24 cellular contexts compared by ENCODE assay signal in genomic region chr7:47836513-47837202, GRCh38.
"Had no signal": no experiment of that assay in that cellular context is flagged by ENCODE, and none has a peak within 500 bp of the region (broad histone marks: within the 10 kb centered on the region; RNA-seq: fewer than 3 reads in every experiment).

No MANE protein-coding gene starts in this region.

- H3K4me3 ChIP-seq: MG63 had no signal

- DNase-seq: activated B cell treated with CpG ODN at 0.5 μM for 24 hours; activated CD4-positive, alpha-beta T cell treated with anti-CD3 and anti-CD28 coated beads for 1 hour; activated CD4-positive, alpha-beta T cell treated with anti-CD3 and anti-CD28 coated beads, Interleukin-2, amount 10 ng/mL, durations not matched to agents 24 days and 14 days; activated CD4-positive, alpha-beta T cell treated with anti-CD3 and anti-CD28 coated beads, Interleukin-2, amount 50 U/mL, for 48 hours; activated CD8-positive, alpha-beta memory T cell treated with anti-CD3 and anti-CD28 coated beads, Interleukin-2, amount 10 ng/mL, durations not matched to agents 7 days and 5 days; activated effector memory CD4-positive, alpha-beta T cell treated with anti-CD3 and anti-CD28 coated beads, Interleukin-2, amount 50 U/mL, for 16 hours; activated naive CD4-positive, alpha-beta T cell treated with Interleukin-2 at 50 U/mL for 16 hours; activated naive CD8-positive, alpha-beta T cell treated with anti-CD3 and anti-CD28 coated beads, Interleukin-2, amount 50 U/mL, for 24 hours; activated T-cell treated with anti-CD3 and anti-CD28 coated beads, Interleukin-2, amount 50 U/mL, for 24 hours; amniotic stem cell; MG63; MV-4-11; NCI-H1092 treated with DMSO at 0.1 percent for 48 hours; NCI-H1436; NCI-H1694 treated with DMSO at 0.1 percent for 48 hours; NCI-H2029 treated with DMSO at 0.1 percent for 48 hours; NCI-H345; NCI-H510A; NCI-H526 treated with DMSO at 0.1 percent for 48 hours; NCI-H82; SIG-M5; T-helper 17 cell; T-helper 9 cell had no signal

- H3K36me3 ChIP-seq: MG63 had no signal

- H3K27me3 ChIP-seq: MG63 had no signal

- H3K9me3 ChIP-seq: MG63 had no signal

- ATAC-seq: activated CD8-positive, alpha-beta memory T cell treated with anti-CD3 and anti-CD28 coated beads, Interleukin-2, amount 10 ng/mL, durations not matched to agents 7 days and 5 days; activated naive CD4-positive, alpha-beta T cell treated with anti-CD3 and anti-CD28 coated beads, Interleukin-2, amount 50 U/mL, for 72 hours; activated naive CD8-positive, alpha-beta T cell treated with anti-CD3 and anti-CD28 coated beads, Interleukin-2, amount 50 U/mL, for 24 hours; T-helper 17 cell had no signal
